ENCODE assay signal across 8 cellular contexts in genomic region chr2:8803658-8804379, GRCh38. TPM values are rescaled to one million over a fixed set of nuclear protein-coding genes. Genes with fewer than 3 reads are reported as not detected.
DNase-seq lines count a peak whose midpoint lies in the region; ATAC-seq lines count a peak whose summit lies in the region.

No MANE protein-coding gene starts in this region.

- no peaks in the 10 kb centered on the region for H3K9me3 Mint-ChIP-seq in T-helper 2 cell treated with Interferon-gamma antibody and Interleukin-4, amounts not matched to agents 5 μg/mL and 100 μg/mL, for 36 hours

- peaks cover 61% of the 10 kb centered on the region for H3K36me3 Mint-ChIP-seq in T-helper 2 cell treated with Interferon-gamma antibody and Interleukin-4, amounts not matched to agents 5 μg/mL and 100 μg/mL, for 36 hours (ENCODE audit: low read depth)

- peaks cover 9% of the 10 kb centered on the region for H3K4me1 Mint-ChIP-seq in T-helper 2 cell treated with Interferon-gamma antibody and Interleukin-4, amounts not matched to agents 5 μg/mL and 100 μg/mL, for 36 hours (ENCODE audit: low read depth)

- ATAC-seq in GM19455 (IDR thresholded peaks at IDR 0.05; ENCODE audit: unreplicated experiment) (peak; percentile 99), HG03457 (IDR thresholded peaks at IDR 0.05; ENCODE audit: unreplicated experiment) (peak; percentile 95), esophagus mucosa (peak; percentile 98)

- H3K27me3 Mint-ChIP-seq in T-helper 2 cell treated with Interferon-gamma antibody and Interleukin-4, amounts not matched to agents 5 μg/mL and 100 μg/mL, for 36 hours (ENCODE audit: low read depth) = no peaks in the 10 kb centered on the region

- peak overlapping the region; percentile 79 for H3K27ac Mint-ChIP-seq in T-helper 2 cell treated with Interferon-gamma antibody and Interleukin-4, amounts not matched to agents 5 μg/mL and 100 μg/mL, for 36 hours

- peak; percentile 24 for DNase-seq in ELF-1 (ENCODE audit: low read depth, low spot score)
- peak; percentile 59 for DNase-seq in T-helper 2 cell treated with Interferon-gamma antibody and Interleukin-4, amounts not matched to agents 5 μg/mL and 100 μg/mL, for 36 hours (ENCODE audit: low spot score)
- DNase-seq in stimulated activated CD4-positive, alpha-beta T cell treated with anti-CD3 and anti-CD28 coated beads, Interleukin-12 subunit alpha, Interleukin-12 subunit beta, amount 100 ng/mL, for 48 hours (ENCODE audit: low read depth in 2 of 3, low spot score in 1 of 3) = peak; percentile 26 to 45 (median 27)
- no peak for DNase-seq in NCI-H1105 treated with DMSO at 0.1 percent for 48 hours (lab: John Stamatoyannopoulos, UW)
- DNase-seq in NCI-H1436 (lab: John Stamatoyannopoulos, UW) = no peak

- H3K4me3 Mint-ChIP-seq in T-helper 2 cell treated with Interferon-gamma antibody and Interleukin-4, amounts not matched to agents 5 μg/mL and 100 μg/mL, for 36 hours = no peak overlapping the region

RNA-seq across cellular contexts. Expression of gene KIDINS220, which starts 33.6 kb away (rescaled TPM):
- total RNA-seq in esophagus mucosa = 22.6 TPM

Comparison
In these comparisons a context has a peak if more than half of its experiments do, and no peak if none do; other contexts are left out.
1. DNase-seq: peak in ELF-1 (single experiment), T-helper 2 cell treated with Interferon-gamma antibody and Interleukin-4, amounts not matched to agents 5 μg/mL and 100 μg/mL, for 36 hours (single experiment) and stimulated activated CD4-positive, alpha-beta T cell treated with anti-CD3 and anti-CD28 coated beads, Interleukin-12 subunit alpha, Interleukin-12 subunit beta, amount 100 ng/mL, for 48 hours (3 of 3); none in NCI-H1105 treated with DMSO at 0.1 percent for 48 hours (single experiment) and NCI-H1436 (single experiment).
2. Peak in every context shown above with its lines, with median percentiles within 50 percentile points of each other: ATAC-seq.